ENCODE assay signal across 8 cellular contexts in the genomic region with DNA sequence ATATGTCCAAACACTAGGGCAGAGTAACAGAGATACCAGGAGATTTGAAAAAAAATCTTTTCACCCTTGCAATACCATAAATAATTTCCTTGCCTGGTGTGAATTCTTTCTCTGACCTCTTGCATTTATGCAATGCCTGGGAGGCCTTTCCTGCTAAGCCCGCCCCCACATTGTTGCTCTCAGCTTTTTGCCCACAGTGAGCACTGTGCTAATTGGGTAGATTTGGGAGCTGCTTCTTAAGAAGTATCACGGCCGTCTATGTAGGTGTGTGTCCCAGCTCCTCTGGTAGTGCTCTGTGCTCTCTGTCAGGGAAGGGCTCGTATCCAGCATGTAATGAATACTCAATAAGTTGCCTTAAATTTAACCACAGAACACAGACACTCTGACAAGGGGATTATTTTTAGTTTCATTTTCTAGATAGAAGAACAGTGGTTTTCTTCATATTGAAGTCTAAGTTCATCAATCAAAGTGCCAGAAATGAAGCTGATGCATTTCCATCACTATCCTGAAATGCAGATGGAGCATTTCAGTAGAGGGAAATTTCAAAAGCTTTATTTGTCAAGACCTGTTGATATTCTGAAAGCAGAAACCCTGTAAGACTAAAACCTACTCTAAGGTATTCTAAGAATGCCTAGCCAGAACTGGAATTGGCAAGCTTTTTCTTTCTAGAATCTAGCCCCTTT. TPM values are rescaled to one million over a fixed set of nuclear protein-coding genes. Genes with fewer than 3 reads are reported as not detected.
DNase-seq lines count a peak whose midpoint lies in the region; ATAC-seq and TF ChIP-seq lines count a peak whose summit lies in the region.

No MANE protein-coding gene starts in this region.

- no peak overlapping the region for H3K9ac ChIP-seq in endodermal cell (ENCODE audit: extremely low read depth, low read length, poor library complexity, severe bottlenecking)

- WGBS in endodermal cell (ENCODE audit: insufficient coverage in 1 of 2, insufficient read length in 1 of 2), 2 experiments: 68% methylated on average over 4 of the region's 4 CpGs; no CpG with 5 or more reads in 1 of the 2 experiments

- peak overlapping the region in 3 of 4 donors; percentile 19 to 35 (median 33) for H3K27ac ChIP-seq in Peyer's patch
- peak overlapping the region; percentile 61 for H3K27ac ChIP-seq in endodermal cell (ENCODE audit: low read depth, low read length)
- H3K27ac ChIP-seq in RWPE1: no peak overlapping the region

- CTCF ChIA-PET in RWPE1 (lab: Yijun Ruan, JAX): no interaction called here

- peak overlapping the region; percentile 31 for H3K27ac Mint-ChIP-seq in endodermal cell

- H3K36me3 ChIP-seq in Peyer's patch (no peaks in the 10 kb centered on the region), endodermal cell (ENCODE audit: control insufficient read depth, insufficient read depth, low read length) (no peaks in the 10 kb centered on the region)

- TF ChIP-seq CTCF in Peyer's patch (IDR thresholded peaks at IDR 0.05) (no peak), endodermal cell (conservative IDR thresholded peaks at IDR 0.05) (no peak), RWPE1 (conservative IDR thresholded peaks at IDR 0.05; ENCODE audit: low read depth) (no peak)

- ATAC-seq in HG02840 (IDR thresholded peaks at IDR 0.05; ENCODE audit: low FRiP score, unreplicated experiment): peak; percentile 28

- H3K4me3 Mint-ChIP-seq in endodermal cell: no peak overlapping the region

- DNase-seq in stimulated activated CD4-positive, alpha-beta T cell treated with anti-CD3 and anti-CD28 coated beads, Interleukin-4, amount 100 ng/mL, for 1 hour: peak; percentile 8
- no peak for DNase-seq in stimulated activated CD4-positive, alpha-beta T cell treated with anti-CD3 and anti-CD28 coated beads, Interleukin-2, amount 100 ng/mL, for 48 hours
- DNase-seq in Peyer's patch (peak in 1 of 3 donors; percentile 58), endodermal cell (peak; percentile 78), pons (ENCODE audit: low spot score) (peak; percentile 11), RWPE1 (ENCODE audit: low spot score) (no peak), NCI-H1417 (lab: John Stamatoyannopoulos, UW) (no peak)

- POLR2A ChIA-PET in RWPE1 (lab: Yijun Ruan, JAX; ENCODE audit: low non-redundant PET): no interaction called here

- peaks cover 29% of the 10 kb centered on the region for H3K4me1 Mint-ChIP-seq in endodermal cell

- H3K4me3 ChIP-seq in Peyer's patch (no peak overlapping the region), endodermal cell (ENCODE audit: low read length) (no peak overlapping the region)

- H3K4me1 ChIP-seq in Peyer's patch (peaks cover 0 to 14% (median 0%) of the 10 kb centered on the region in 4 donors), endodermal cell (ENCODE audit: control insufficient read depth, insufficient read depth, low read length) (peaks cover 14% of the 10 kb centered on the region)

- H3K9me3 ChIP-seq in Peyer's patch (no peaks in the 10 kb centered on the region), endodermal cell (ENCODE audit: control insufficient read depth, low read length) (no peaks in the 10 kb centered on the region)

- no peaks in the 10 kb centered on the region for H3K36me3 Mint-ChIP-seq in endodermal cell (ENCODE audit: low read depth)

- no peak for TF ChIP-seq POLR2A in Peyer's patch (IDR thresholded peaks at IDR 0.05)

- H3K27me3 Mint-ChIP-seq in endodermal cell (ENCODE audit: insufficient read depth): no peaks in the 10 kb centered on the region

- H3K9me3 Mint-ChIP-seq in endodermal cell: no peaks in the 10 kb centered on the region

- H3K27me3 ChIP-seq in Peyer's patch (no peaks in the 10 kb centered on the region), endodermal cell (ENCODE audit: control insufficient read depth, insufficient read depth, low read length, poor library complexity, severe bottlenecking) (no peaks in the 10 kb centered on the region)

RNA-seq across cellular contexts. Expression of gene CEP85L, which starts 54.5 kb away (rescaled TPM):
- 10 to 100 TPM in 1 of 4 donors, 1 to 10 TPM in 3; 3.2 to 22.3 (median 7.5) TPM for total RNA-seq in Peyer's patch
- total RNA-seq in endodermal cell: 10 to 100 TPM in 1 of 2 donors, 1 to 10 TPM in 1; 6.7 to 10.2 TPM
- polyA plus RNA-seq in endodermal cell (2013, experiment 1 of 2): 6.0 TPM
- 6.8 TPM for polyA plus RNA-seq in endodermal cell (2013, experiment 2 of 2)

Comparison
In these comparisons a context has a peak if more than half of its experiments do, and no peak if none do; other contexts are left out.
1. DNase-seq: peak in stimulated activated CD4-positive, alpha-beta T cell treated with anti-CD3 and anti-CD28 coated beads, Interleukin-4, amount 100 ng/mL, for 1 hour (single experiment), endodermal cell (single experiment) and pons (single experiment); none in stimulated activated CD4-positive, alpha-beta T cell treated with anti-CD3 and anti-CD28 coated beads, Interleukin-2, amount 100 ng/mL, for 48 hours (0 of 2), RWPE1 (single experiment) and NCI-H1417 (0 of 3).